Comparison of ENCODE assay signal across 25 cellular contexts in genomic region chr2:83162421-83162820, GRCh38.
"Had no signal": no experiment of that assay in that cellular context is flagged by ENCODE, and none has a peak within 500 bp of the region (broad histone marks: within the 10 kb centered on the region; RNA-seq: fewer than 3 reads in every experiment).

No MANE protein-coding gene starts in this region.

- H3K27ac ChIP-seq: colonic mucosa, gastrocnemius medialis, left lung, pancreas, prostate gland, right lobe of liver, testis, tibial nerve, upper lobe of right lung, vagina had no signal

- H3K36me3 Mint-ChIP-seq: naive B cell; stimulated activated naive B cell treated with anti-CD40 and anti-IgM and Interleukin-4, amounts not matched to agents 10 μg/mL and 1 μg/mL and 100 μg/mL, for 72 hours had no signal

- H3K4me1 ChIP-seq: colonic mucosa, gastrocnemius medialis, left lung, pancreas, prostate gland, right lobe of liver, testis, tibial nerve, upper lobe of right lung, vagina had no signal

- H3K4me3 ChIP-seq: colonic mucosa, gastrocnemius medialis, left lung, lung, pancreas, prostate gland, right lobe of liver, testis, tibial nerve, upper lobe of right lung, vagina had no signal

- H3K9me3 ChIP-seq: colonic mucosa, gastrocnemius medialis, left lung, pancreas, prostate gland, right lobe of liver, testis, tibial nerve, upper lobe of right lung, vagina had no signal

- H3K27me3 Mint-ChIP-seq: naive B cell; stimulated activated naive B cell treated with anti-CD40 and anti-IgM and Interleukin-4, amounts not matched to agents 10 μg/mL and 1 μg/mL and 100 μg/mL, for 72 hours; stimulated activated naive CD8-positive, alpha-beta T cell treated with anti-CD3 and anti-CD28 coated beads, Interleukin-15, amount 100 ng/mL, for 72 hours had no signal

- DNase-seq: colonic mucosa; dermis blood vessel endothelial cell; endodermal cell; gastrocnemius medialis; glutamatergic neuron; islet precursor cell; left lung; mesendoderm; naive B cell; occipital lobe; pancreas; retina; right lobe of liver; stimulated activated CD4-positive, alpha-beta T cell treated with anti-CD3 and anti-CD28 coated beads, Interleukin-2, amount 100 ng/mL, for 24 hours; stimulated activated CD4-positive, alpha-beta T cell treated with anti-CD3 and anti-CD28 coated beads, Interleukin-4, amount 100 ng/mL, for 4 hours; stimulated activated naive B cell treated with anti-CD40 and anti-IgM and Interleukin-4, amounts not matched to agents 10 μg/mL and 1 μg/mL and 100 μg/mL, for 72 hours; stimulated activated naive CD8-positive, alpha-beta T cell treated with anti-CD3 and anti-CD28 coated beads, Interleukin-15, amount 100 ng/mL, for 72 hours; testis; upper lobe of right lung had no signal

- ATAC-seq: esophagus mucosa; gastrocnemius medialis; left lung; pancreas; right lobe of liver; stimulated activated naive B cell treated with anti-CD40 and anti-IgM and Interleukin-4, amounts not matched to agents 10 μg/mL and 1 μg/mL and 100 μg/mL, for 72 hours; stimulated activated naive CD8-positive, alpha-beta T cell treated with anti-CD3 and anti-CD28 coated beads, Interleukin-15, amount 100 ng/mL, for 72 hours; upper lobe of right lung had no signal

- H3K4me3 Mint-ChIP-seq: endodermal cell; naive B cell; nephron; stimulated activated naive B cell treated with anti-CD40 and anti-IgM and Interleukin-4, amounts not matched to agents 10 μg/mL and 1 μg/mL and 100 μg/mL, for 72 hours; stimulated activated naive CD8-positive, alpha-beta T cell treated with anti-CD3 and anti-CD28 coated beads, Interleukin-15, amount 100 ng/mL, for 72 hours had no signal

- H3K9me3 Mint-ChIP-seq: endodermal cell, nephron had no signal

- H3K27ac Mint-ChIP-seq: endodermal cell; naive B cell; nephron; stimulated activated naive B cell treated with anti-CD40 and anti-IgM and Interleukin-4, amounts not matched to agents 10 μg/mL and 1 μg/mL and 100 μg/mL, for 72 hours; stimulated activated naive CD8-positive, alpha-beta T cell treated with anti-CD3 and anti-CD28 coated beads, Interleukin-15, amount 100 ng/mL, for 72 hours had no signal

- H3K4me1 Mint-ChIP-seq: endodermal cell; naive B cell; stimulated activated naive B cell treated with anti-CD40 and anti-IgM and Interleukin-4, amounts not matched to agents 10 μg/mL and 1 μg/mL and 100 μg/mL, for 72 hours; stimulated activated naive CD8-positive, alpha-beta T cell treated with anti-CD3 and anti-CD28 coated beads, Interleukin-15, amount 100 ng/mL, for 72 hours had no signal

- H3K27me3 ChIP-seq: colonic mucosa, gastrocnemius medialis, left lung, pancreas, right lobe of liver, testis, tibial nerve, upper lobe of right lung, vagina had no signal

- H3K36me3 ChIP-seq: colonic mucosa, gastrocnemius medialis, left lung, pancreas, prostate gland, right lobe of liver, tibial nerve, upper lobe of right lung, vagina had no signal
